ENCODE assay signal across 1 cellular context in the genomic region with DNA sequence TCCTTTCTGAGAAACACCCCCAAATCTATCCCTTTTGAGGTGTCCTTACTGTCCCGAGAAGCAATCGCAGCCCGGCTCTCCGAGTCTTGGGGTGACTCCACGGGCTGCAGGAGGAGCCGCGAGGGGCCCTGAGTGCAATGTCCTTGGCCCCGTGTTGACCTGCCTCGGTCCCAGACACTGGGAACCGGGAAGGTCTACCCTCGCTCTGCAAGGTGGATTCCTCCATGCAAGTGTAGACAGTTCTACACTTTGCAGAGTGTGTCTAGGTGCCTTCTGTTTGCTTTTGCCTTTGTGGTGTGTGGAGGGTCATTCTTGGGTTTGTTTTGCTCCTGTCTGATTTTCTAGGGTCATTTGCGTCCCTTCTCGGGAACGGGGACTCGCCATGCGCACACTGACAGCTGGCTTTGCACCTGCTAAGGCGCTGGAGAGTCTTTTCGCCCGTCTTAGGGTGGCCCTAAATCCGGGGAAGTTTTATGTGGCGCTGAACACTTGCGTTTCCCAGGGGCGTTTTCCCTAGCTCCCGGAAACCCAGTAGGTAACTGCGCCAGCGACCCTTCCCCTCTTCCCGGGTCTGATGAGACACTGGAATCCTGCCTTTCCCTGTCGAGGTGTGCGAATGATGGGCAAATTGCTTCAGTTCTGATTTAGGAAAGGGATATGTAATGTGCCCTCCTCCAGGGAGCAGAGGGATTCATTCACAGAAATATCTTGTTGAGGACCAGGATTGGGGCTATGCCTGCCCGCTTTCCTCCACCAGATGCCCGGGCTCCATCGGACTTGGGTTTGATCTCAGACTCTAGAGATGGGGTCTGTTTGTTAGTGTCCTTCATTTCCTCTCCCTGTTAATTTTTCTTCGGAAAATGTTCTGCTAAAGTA.
TF ChIP-seq lines count a peak whose summit lies in the region.

No MANE protein-coding gene starts in this region.

TF ChIP-seq in IMR-90, 13 proteins besides CTCF, POLR2A, EP300 and RAD21:
- no peak for TF ChIP-seq MXI1 (IDR thresholded peaks at IDR 0.05; ENCODE audit: borderline replicate concordance, low read depth, low read length)
- no peak for TF ChIP-seq BHLHE40 (IDR thresholded peaks at IDR 0.05; ENCODE audit: low read depth, low read length)
- no peak for TF ChIP-seq RFX5 (IDR thresholded peaks at IDR 0.05; ENCODE audit: low read depth, low read length)
- TF ChIP-seq, protein P1, sequence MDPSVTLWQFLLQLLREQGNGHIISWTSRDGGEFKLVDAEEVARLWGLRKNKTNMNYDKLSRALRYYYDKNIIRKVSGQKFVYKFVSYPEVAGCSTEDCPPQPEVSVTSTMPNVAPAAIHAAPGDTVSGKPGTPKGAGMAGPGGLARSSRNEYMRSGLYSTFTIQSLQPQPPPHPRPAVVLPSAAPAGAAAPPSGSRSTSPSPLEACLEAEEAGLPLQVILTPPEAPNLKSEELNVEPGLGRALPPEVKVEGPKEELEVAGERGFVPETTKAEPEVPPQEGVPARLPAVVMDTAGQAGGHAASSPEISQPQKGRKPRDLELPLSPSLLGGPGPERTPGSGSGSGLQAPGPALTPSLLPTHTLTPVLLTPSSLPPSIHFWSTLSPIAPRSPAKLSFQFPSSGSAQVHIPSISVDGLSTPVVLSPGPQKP (IDR thresholded peaks at IDR 0.05; ENCODE audit: borderline replicate concordance, low read depth, low read length), result no peak
- no peak for TF ChIP-seq SMC3 (IDR thresholded peaks at IDR 0.05; ENCODE audit: low read depth, low read length)
- no peak for TF ChIP-seq CEBPB (IDR thresholded peaks at IDR 0.05; ENCODE audit: low read depth, low read length)
- TF ChIP-seq, protein P2, sequence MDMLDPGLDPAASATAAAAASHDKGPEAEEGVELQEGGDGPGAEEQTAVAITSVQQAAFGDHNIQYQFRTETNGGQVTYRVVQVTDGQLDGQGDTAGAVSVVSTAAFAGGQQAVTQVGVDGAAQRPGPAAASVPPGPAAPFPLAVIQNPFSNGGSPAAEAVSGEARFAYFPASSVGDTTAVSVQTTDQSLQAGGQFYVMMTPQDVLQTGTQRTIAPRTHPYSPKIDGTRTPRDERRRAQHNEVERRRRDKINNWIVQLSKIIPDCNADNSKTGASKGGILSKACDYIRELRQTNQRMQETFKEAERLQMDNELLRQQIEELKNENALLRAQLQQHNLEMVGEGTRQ (IDR thresholded peaks at IDR 0.05; ENCODE audit: low read depth, low read length), result no peak
- no peak for TF ChIP-seq RCOR1 (IDR thresholded peaks at IDR 0.05; ENCODE audit: insufficient replicate concordance, low read length)
- TF ChIP-seq CHD1 (IDR thresholded peaks at IDR 0.05; ENCODE audit: low read depth, low read length), result no peak
- TF ChIP-seq MAZ (IDR thresholded peaks at IDR 0.05; ENCODE audit: borderline replicate concordance, low read depth, low read length), result no peak
- no peak for TF ChIP-seq MAFK (IDR thresholded peaks at IDR 0.05; ENCODE audit: low read depth, low read length)
- no peak for TF ChIP-seq FOS (IDR thresholded peaks at IDR 0.05; ENCODE audit: low read depth, low read length)
- TF ChIP-seq NFE2L2 (IDR thresholded peaks at IDR 0.05; ENCODE audit: low read depth, low read length), result no peak
TF ChIP-seq in IMR-90: peak in this region for 0.
